7 cellular contexts compared by ENCODE assay signal in the genomic region with DNA sequence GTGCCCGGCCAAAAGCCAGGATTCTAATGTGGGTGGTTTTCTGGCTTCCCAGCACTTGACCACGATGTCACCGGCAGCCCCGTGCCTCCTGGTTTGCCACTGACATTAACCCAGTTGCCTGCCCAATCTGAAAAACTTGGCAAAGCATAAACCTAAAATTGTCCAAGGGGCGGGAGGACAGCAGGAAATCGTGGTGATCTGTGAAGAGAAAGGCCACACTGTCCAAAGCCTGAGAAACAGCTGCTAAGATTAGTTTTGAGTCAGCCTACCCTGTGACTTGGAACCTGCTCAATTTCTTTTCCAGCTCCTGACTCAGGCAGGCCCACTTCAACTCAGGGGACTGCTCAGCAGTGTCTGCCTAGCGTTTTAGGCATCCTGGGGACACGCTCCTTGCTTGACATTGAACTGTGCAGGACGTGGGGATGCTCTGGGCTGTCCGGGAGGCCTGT. TPM values are rescaled to one million over a fixed set of nuclear protein-coding genes. Genes with fewer than 3 reads are reported as not detected.
DNase-seq lines count a peak whose midpoint lies in the region; ATAC-seq and TF ChIP-seq lines count a peak whose summit lies in the region.

No MANE protein-coding gene starts in this region.

- intact Hi-C loops in PC-3 (cut with micrococcal nuclease) (no loop called here), upper lobe of right lung (cut with DNase I) (no loop called here)

- H3K27me3 ChIP-seq in PC-3 (ENCODE audit: low read length) (no peaks in the 10 kb centered on the region), upper lobe of right lung (no peaks in the 10 kb centered on the region)

- peaks cover 12% of the 10 kb centered on the region for H3K4me1 ChIP-seq in PC-3 (ENCODE audit: insufficient read depth, low read length)
- H3K4me1 ChIP-seq in upper lobe of right lung, result peaks cover 3% of the 10 kb centered on the region

- H3K9me3 ChIP-seq in PC-3 (ENCODE audit: low read length) (no peaks in the 10 kb centered on the region), upper lobe of right lung (no peaks in the 10 kb centered on the region)

- DNase-seq in PC-3 (peak; percentile 43), epithelial cell of prostate (ENCODE audit: low read depth, low spot score) (peak; percentile 18), middle frontal gyrus (ENCODE audit: extremely low spot score, low spot score) (peak; percentile 51), upper lobe of right lung (no peak), germinal center (ENCODE audit: low spot score) (no peak), HT-29 (ENCODE audit: low spot score) (no peak)

- no peaks in the 10 kb centered on the region for H3K36me3 ChIP-seq in PC-3 (ENCODE audit: low read depth, low read length)
- peaks cover 11% of the 10 kb centered on the region for H3K36me3 ChIP-seq in upper lobe of right lung

- no peaks in the 10 kb centered on the region for H3F3A ChIP-seq in PC-3 (ENCODE audit: low read length, unreplicated experiment)

- POLR2A ChIA-PET in PC-3 (lab: Charles Lee; ENCODE audit: unreplicated experiment), result interaction anchor here (0.6 kb wide), 1 partner anchor 17 kb away, joined by 11 read pairs; no protein-coding TSS in a partner anchor

- H3K79me2 ChIP-seq in PC-3 (ENCODE audit: low read length), result no peaks in the 10 kb centered on the region

- no peak overlapping the region for H3K4me3 ChIP-seq in PC-3 (ENCODE audit: low read length)
- no peak overlapping the region for H3K4me3 ChIP-seq in upper lobe of right lung

- TF ChIP-seq CTCF in PC-3 (conservative IDR thresholded peaks at IDR 0.05; ENCODE audit: low read depth, low read length) (no peak), upper lobe of right lung (IDR thresholded peaks at IDR 0.05) (no peak)

- no peaks in the 10 kb centered on the region for H4K20me1 ChIP-seq in PC-3 (ENCODE audit: low read length)

- H2AFZ ChIP-seq in PC-3 (ENCODE audit: low read length), result no peak overlapping the region

- ATAC-seq in PC-3 (peak; percentile 85), upper lobe of right lung (peak; percentile 63), HG03196 (IDR thresholded peaks at IDR 0.05; ENCODE audit: unreplicated experiment) (no peak)

- H3K9ac ChIP-seq in PC-3 (ENCODE audit: low read length), result no peak overlapping the region

- H3K4me2 ChIP-seq in PC-3 (ENCODE audit: low read length), result no peak overlapping the region

- H3K27ac ChIP-seq in PC-3 (ENCODE audit: low read length) (peak overlapping the region; percentile 28), epithelial cell of prostate (no peak overlapping the region), upper lobe of right lung (peak overlapping the region; percentile 45)

- CTCF ChIA-PET in PC-3 (lab: Charles Lee), result no interaction called here

- H3K9me2 ChIP-seq in PC-3 (replicated peaks; ENCODE audit: low read length), result no peaks in the 10 kb centered on the region

- no TSS peak for BruUV-seq in PC-3 (replicated peaks; lab: Mats Ljungman, UMichigan)

RNA-seq across cellular contexts. Expression of a gene that starts 8.2 kb away (rescaled TPM):
- total RNA-seq in PC-3 (2014; rRNA removed) (not detected in 2 replicates), upper lobe of right lung (not detected)
- total RNA-seq in HT-29 (2014; rRNA removed; shearing (Covaris generic)), result 0.38 and 1.7 TPM in 2 replicates

RNA-seq across cellular contexts. Expression of a gene that starts 10.0 kb away (rescaled TPM):
- total RNA-seq in PC-3 (2014; rRNA removed) (7.1 and 7.3 TPM in 2 replicates), upper lobe of right lung (9.3 TPM)
- total RNA-seq in HT-29 (2014; rRNA removed; shearing (Covaris generic)), result 15.8 and 17.5 TPM in 2 replicates

RNA-seq across cellular contexts. Expression of a gene that starts 10.4 kb away (rescaled TPM):
- total RNA-seq in PC-3 (2014; rRNA removed) (16.1 and 27.1 TPM in 2 replicates), upper lobe of right lung (62.8 TPM)
- total RNA-seq in HT-29 (2014; rRNA removed; shearing (Covaris generic)), result 28.7 and 29.3 TPM in 2 replicates

Comparison
In these comparisons a context has a peak if more than half of its experiments do, and no peak if none do; other contexts are left out.
1. DNase-seq: peak in PC-3 (single experiment), epithelial cell of prostate (single experiment) and middle frontal gyrus (single experiment); none in upper lobe of right lung (single experiment), germinal center (single experiment) and HT-29 (single experiment).